In genomic region chr2:29143657-29144056, GRCh38 we compare ENCODE assay signal across 35 cellular contexts.
"Had no signal": no experiment of that assay in that cellular context is flagged by ENCODE, and none has a peak within 500 bp of the region (broad histone marks: within the 10 kb centered on the region; RNA-seq: fewer than 3 reads in every experiment).

No MANE protein-coding gene starts in this region.

- H3K27me3 Mint-ChIP-seq: activated CD4-positive, alpha-beta memory T cell treated with anti-CD3 and anti-CD28 coated beads, Interleukin-2, amount 10 ng/mL, durations not matched to agents 7 days and 5 days; activated CD4-positive, alpha-beta T cell treated with anti-CD3 and anti-CD28 coated beads for 36 hours; activated CD4-positive, alpha-beta T cell treated with anti-CD3 and anti-CD28 coated beads, Interleukin-2, amount 10 ng/mL, durations not matched to agents 7 days and 5 days; activated CD8-positive, alpha-beta memory T cell treated with anti-CD3 and anti-CD28 coated beads, Interleukin-2, amount 10 ng/mL, durations not matched to agents 7 days and 5 days; activated naive CD4-positive, alpha-beta T cell treated with anti-CD3 and anti-CD28 coated beads, Interleukin-2, amount 10 ng/mL, durations not matched to agents 7 days and 5 days; activated naive CD8-positive, alpha-beta T cell treated with anti-CD3 and anti-CD28 coated beads for 36 hours had no signal

- H3K4me1 ChIP-seq: adrenal gland, body of pancreas, breast epithelium had no signal

- H3K27ac ChIP-seq: adrenal gland, body of pancreas, brain microvascular endothelial cell, breast epithelium, WERI-Rb-1 had no signal

- H3K36me3 ChIP-seq: adrenal gland had no signal

- ATAC-seq: activated CD4-positive, alpha-beta T cell treated with anti-CD3 and anti-CD28 coated beads for 36 hours; activated CD4-positive, CD25-positive, alpha-beta regulatory T cell treated with anti-CD3 and anti-CD28 coated beads, Interleukin-2, amount 50 U/mL, for 24 hours; activated CD8-positive, alpha-beta memory T cell treated with anti-CD3 and anti-CD28 coated beads, Interleukin-2, amount 10 ng/mL, durations not matched to agents 7 days and 5 days; activated CD8-positive, alpha-beta T cell treated with anti-CD3 and anti-CD28 coated beads, Interleukin-2, amount 10 ng/mL, durations not matched to agents 7 days and 5 days; activated naive CD4-positive, alpha-beta T cell treated with anti-CD3 and anti-CD28 coated beads, Interleukin-2, amount 50 U/mL, for 72 hours; activated T-cell treated with anti-CD3 and anti-CD28 coated beads, Interleukin-2, amount 50 U/mL, for 4 hours; body of pancreas; WTC11 had no signal

- DNase-seq: activated CD4-positive, alpha-beta memory T cell treated with anti-CD3 and anti-CD28 coated beads, Interleukin-2, amount 10 ng/mL, durations not matched to agents 7 days and 5 days; activated CD4-positive, alpha-beta T cell treated with anti-CD3 and anti-CD28 coated beads for 1 hour; activated CD4-positive, alpha-beta T cell treated with anti-CD3 and anti-CD28 coated beads for 36 hours; activated CD4-positive, alpha-beta T cell treated with anti-CD3 and anti-CD28 coated beads for 48 hours; activated CD4-positive, alpha-beta T cell treated with anti-CD3 and anti-CD28 coated beads, Interleukin-2, amount 10 ng/mL, durations not matched to agents 7 days and 5 days; activated CD4-positive, alpha-beta T cell treated with anti-CD3 and anti-CD28 coated beads, Interleukin-2, amount 50 U/mL, for 48 hours; activated CD4-positive, CD25-positive, alpha-beta regulatory T cell; activated CD8-positive, alpha-beta memory T cell treated with anti-CD3 and anti-CD28 coated beads for 24 hours; activated CD8-positive, alpha-beta memory T cell treated with anti-CD3 and anti-CD28 coated beads, Interleukin-2, amount 10 ng/mL, durations not matched to agents 7 days and 5 days; activated CD8-positive, alpha-beta memory T cell treated with anti-CD3 and anti-CD28 coated beads, Interleukin-2, amount 50 U/mL, for 48 hours; activated CD8-positive, alpha-beta T cell treated with anti-CD3 and anti-CD28 coated beads, Interleukin-2, amount 10 ng/mL, durations not matched to agents 7 days and 5 days; activated effector memory CD4-positive, alpha-beta T cell treated with Interleukin-2 at 50 U/mL for 16 hours; activated gamma-delta T cell; activated naive CD4-positive, alpha-beta T cell treated with anti-CD3 and anti-CD28 coated beads, Interleukin-2, amount 10 ng/mL, durations not matched to agents 7 days and 5 days; activated naive CD4-positive, alpha-beta T cell treated with Interleukin-2 at 50 U/mL for 16 hours; activated naive CD8-positive, alpha-beta T cell treated with anti-CD3 and anti-CD28 coated beads for 36 hours; activated T-cell treated with anti-CD3 and anti-CD28 coated beads, Interleukin-2, amount 50 U/mL, for 4 hours; amniotic stem cell; aorta; body of pancreas; brain microvascular endothelial cell; central memory CD4-positive, alpha-beta T cell; cerebellar nuclear complex; T-helper 1 cell; T-helper 2 cell; T-helper 9 cell; WERI-Rb-1 had no signal

- H3K27me3 ChIP-seq: adrenal gland, body of pancreas, brain microvascular endothelial cell, breast epithelium had no signal

- H3K9me3 ChIP-seq: adrenal gland, body of pancreas had no signal

- H3K4me3 Mint-ChIP-seq: activated CD4-positive, alpha-beta memory T cell treated with anti-CD3 and anti-CD28 coated beads, Interleukin-2, amount 10 ng/mL, durations not matched to agents 7 days and 5 days; activated CD4-positive, alpha-beta T cell treated with anti-CD3 and anti-CD28 coated beads for 36 hours; activated CD4-positive, alpha-beta T cell treated with anti-CD3 and anti-CD28 coated beads, Interleukin-2, amount 10 ng/mL, durations not matched to agents 7 days and 5 days; activated CD8-positive, alpha-beta memory T cell treated with anti-CD3 and anti-CD28 coated beads, Interleukin-2, amount 10 ng/mL, durations not matched to agents 7 days and 5 days; activated CD8-positive, alpha-beta T cell treated with anti-CD3 and anti-CD28 coated beads, Interleukin-2, amount 10 ng/mL, durations not matched to agents 7 days and 5 days; activated naive CD4-positive, alpha-beta T cell treated with anti-CD3 and anti-CD28 coated beads, Interleukin-2, amount 10 ng/mL, durations not matched to agents 7 days and 5 days; activated naive CD8-positive, alpha-beta T cell treated with anti-CD3 and anti-CD28 coated beads for 36 hours; activated T-cell treated with anti-CD3 and anti-CD28 coated beads, Interleukin-2, amount 50 U/mL, for 4 hours; T-helper 1 cell treated with Interleukin-12 subunit alpha and Interleukin-12 subunit beta and Interleukin-4 antibody, amounts not matched to agents 30 μg/mL and 1 μg/mL, for 36 hours; T-helper 2 cell treated with Interferon-gamma antibody and Interleukin-4, amounts not matched to agents 5 μg/mL and 100 μg/mL, for 36 hours; WTC11 had no signal

- H3K4me3 ChIP-seq: adrenal gland, body of pancreas, breast epithelium had no signal

- H3K36me3 Mint-ChIP-seq: WTC11 had no signal

- H3K27ac Mint-ChIP-seq: activated CD4-positive, alpha-beta memory T cell treated with anti-CD3 and anti-CD28 coated beads, Interleukin-2, amount 10 ng/mL, durations not matched to agents 7 days and 5 days; activated CD4-positive, alpha-beta T cell treated with anti-CD3 and anti-CD28 coated beads for 36 hours; activated CD4-positive, alpha-beta T cell treated with anti-CD3 and anti-CD28 coated beads, Interleukin-2, amount 10 ng/mL, durations not matched to agents 7 days and 5 days; activated CD8-positive, alpha-beta memory T cell treated with anti-CD3 and anti-CD28 coated beads, Interleukin-2, amount 10 ng/mL, durations not matched to agents 7 days and 5 days; activated CD8-positive, alpha-beta T cell treated with anti-CD3 and anti-CD28 coated beads, Interleukin-2, amount 10 ng/mL, durations not matched to agents 7 days and 5 days; activated naive CD4-positive, alpha-beta T cell treated with anti-CD3 and anti-CD28 coated beads, Interleukin-2, amount 10 ng/mL, durations not matched to agents 7 days and 5 days; activated naive CD4-positive, alpha-beta T cell treated with anti-CD3 and anti-CD28 coated beads, Interleukin-2, amount 50 U/mL, for 72 hours; activated naive CD8-positive, alpha-beta T cell treated with anti-CD3 and anti-CD28 coated beads for 36 hours; activated T-helper 2 cell treated with anti-CD3 and anti-CD28 coated beads, Interferon-gamma antibody, Interleukin-2, Interleukin-4, amounts not matched to agents 10 μg/mL and 5 μg/mL and 100 μg/mL, durations not matched to agents 14 hours and 24 hours and 36 hours; T-helper 1 cell treated with Interleukin-12 subunit alpha and Interleukin-12 subunit beta and Interleukin-4 antibody, amounts not matched to agents 30 μg/mL and 1 μg/mL, for 36 hours; T-helper 2 cell treated with Interferon-gamma antibody and Interleukin-4, amounts not matched to agents 5 μg/mL and 100 μg/mL, for 36 hours; WTC11 had no signal

- H3K4me1 Mint-ChIP-seq: WTC11 had no signal
